ENCODE assay signal across 1 cellular context in the genomic region with DNA sequence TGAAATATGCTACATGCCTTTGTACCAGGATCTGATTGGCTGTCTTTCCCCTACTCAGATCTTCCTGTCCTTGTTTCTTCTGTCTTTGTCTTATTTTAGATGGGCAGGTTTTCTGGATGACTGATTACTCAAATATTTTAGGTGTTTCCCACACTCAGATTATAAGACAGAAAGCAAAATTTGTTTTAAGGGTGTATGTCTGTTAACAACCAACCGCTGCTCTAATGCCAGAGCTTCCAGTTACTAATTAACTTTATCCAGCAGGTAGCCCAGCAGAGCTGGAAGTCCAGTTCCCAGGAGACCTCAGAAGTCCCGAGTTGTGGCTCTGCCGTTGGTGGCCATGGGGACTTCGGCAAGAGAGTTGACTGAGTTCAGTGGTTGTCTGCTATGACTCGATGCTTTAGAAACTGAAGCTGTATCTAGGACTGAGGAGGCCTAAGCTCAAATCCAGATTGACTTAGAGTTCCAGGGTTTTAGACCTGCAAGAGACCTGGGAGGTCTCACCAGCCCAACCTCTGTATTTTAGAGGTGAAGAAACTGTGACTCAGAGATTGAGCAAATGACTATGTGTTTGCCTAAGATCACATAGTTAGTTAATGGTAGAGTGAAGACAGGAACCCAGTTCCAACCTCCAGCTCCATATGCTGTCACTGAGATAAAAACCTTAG.
TF ChIP-seq lines count a peak whose summit lies in the region.

No MANE protein-coding gene starts in this region.

TF ChIP-seq in HepG2, 621 proteins besides CTCF, POLR2A, EP300 and RAD21 (continued from another document and continues in another):
- TF ChIP-seq ZNF343 (CRISPR knock-in tag; IDR thresholded peaks at IDR 0.05) (no peak), NFAT5 (CRISPR knock-in tag; IDR thresholded peaks at IDR 0.05) (no peak), ZFY (CRISPR knock-in tag; IDR thresholded peaks at IDR 0.05) (no peak), TCF12 (IDR thresholded peaks at IDR 0.05) (no peak), TCF12 (CRISPR knock-in tag; IDR thresholded peaks at IDR 0.05) (no peak), ZNF766 (CRISPR knock-in tag; IDR thresholded peaks at IDR 0.05; ENCODE audit: borderline replicate concordance) (0 out of 2 replicates have a peak, but pooled peaks have one; percentile 17), RERE (CRISPR knock-in tag; IDR thresholded peaks at IDR 0.05; ENCODE audit: low read depth) (no peak; the same call in 1 of the 2 replicates), MED8 (CRISPR knock-in tag; IDR thresholded peaks at IDR 0.05; ENCODE audit: insufficient replicate concordance) (no peak), POLR2AphosphoS5 (IDR thresholded peaks at IDR 0.05; ENCODE audit: low read depth, low read length) (peak; percentile 82), LCORL (IDR thresholded peaks at IDR 0.05) (no peak), LCORL (CRISPR knock-in tag; IDR thresholded peaks at IDR 0.05) (peak; percentile 49), RCOR2 (CRISPR knock-in tag; IDR thresholded peaks at IDR 0.05) (no peak; the same call in 1 of the 2 replicates), FOXA1 (IDR thresholded peaks at IDR 0.05) (no peak), FOXA1 (CRISPR knock-in tag; IDR thresholded peaks at IDR 0.05) (peak; percentile 49), ZNF816 (CRISPR knock-in tag; IDR thresholded peaks at IDR 0.05; ENCODE audit: borderline replicate concordance) (no peak), HOXA3 (CRISPR knock-in tag; IDR thresholded peaks at IDR 0.05) (peak; percentile 6; the same call in 1 of the 2 replicates), HIC2 (CRISPR knock-in tag; IDR thresholded peaks at IDR 0.05; ENCODE audit: low read depth) (no peak), ZNF557 (CRISPR knock-in tag; IDR thresholded peaks at IDR 0.05) (peak; percentile 63; the same call in 1 of the 2 replicates), NCOA2 (CRISPR knock-in tag; IDR thresholded peaks at IDR 0.05) (peak; percentile 56; the same call in 1 of the 2 replicates), ZNF44 (CRISPR knock-in tag; IDR thresholded peaks at IDR 0.05) (no peak), KLF12 (CRISPR knock-in tag; IDR thresholded peaks at IDR 0.05; ENCODE audit: borderline replicate concordance) (no peak), TBX3 (IDR thresholded peaks at IDR 0.05; ENCODE audit: borderline replicate concordance) (no peak), MTA3 (CRISPR knock-in tag; IDR thresholded peaks at IDR 0.05) (no peak), ZNF501 (CRISPR knock-in tag; IDR thresholded peaks at IDR 0.05) (no peak; the same call in 1 of the 2 replicates), ZNF367 (CRISPR knock-in tag; IDR thresholded peaks at IDR 0.05; ENCODE audit: borderline replicate concordance) (no peak)
- TF ChIP-seq, protein P1, sequence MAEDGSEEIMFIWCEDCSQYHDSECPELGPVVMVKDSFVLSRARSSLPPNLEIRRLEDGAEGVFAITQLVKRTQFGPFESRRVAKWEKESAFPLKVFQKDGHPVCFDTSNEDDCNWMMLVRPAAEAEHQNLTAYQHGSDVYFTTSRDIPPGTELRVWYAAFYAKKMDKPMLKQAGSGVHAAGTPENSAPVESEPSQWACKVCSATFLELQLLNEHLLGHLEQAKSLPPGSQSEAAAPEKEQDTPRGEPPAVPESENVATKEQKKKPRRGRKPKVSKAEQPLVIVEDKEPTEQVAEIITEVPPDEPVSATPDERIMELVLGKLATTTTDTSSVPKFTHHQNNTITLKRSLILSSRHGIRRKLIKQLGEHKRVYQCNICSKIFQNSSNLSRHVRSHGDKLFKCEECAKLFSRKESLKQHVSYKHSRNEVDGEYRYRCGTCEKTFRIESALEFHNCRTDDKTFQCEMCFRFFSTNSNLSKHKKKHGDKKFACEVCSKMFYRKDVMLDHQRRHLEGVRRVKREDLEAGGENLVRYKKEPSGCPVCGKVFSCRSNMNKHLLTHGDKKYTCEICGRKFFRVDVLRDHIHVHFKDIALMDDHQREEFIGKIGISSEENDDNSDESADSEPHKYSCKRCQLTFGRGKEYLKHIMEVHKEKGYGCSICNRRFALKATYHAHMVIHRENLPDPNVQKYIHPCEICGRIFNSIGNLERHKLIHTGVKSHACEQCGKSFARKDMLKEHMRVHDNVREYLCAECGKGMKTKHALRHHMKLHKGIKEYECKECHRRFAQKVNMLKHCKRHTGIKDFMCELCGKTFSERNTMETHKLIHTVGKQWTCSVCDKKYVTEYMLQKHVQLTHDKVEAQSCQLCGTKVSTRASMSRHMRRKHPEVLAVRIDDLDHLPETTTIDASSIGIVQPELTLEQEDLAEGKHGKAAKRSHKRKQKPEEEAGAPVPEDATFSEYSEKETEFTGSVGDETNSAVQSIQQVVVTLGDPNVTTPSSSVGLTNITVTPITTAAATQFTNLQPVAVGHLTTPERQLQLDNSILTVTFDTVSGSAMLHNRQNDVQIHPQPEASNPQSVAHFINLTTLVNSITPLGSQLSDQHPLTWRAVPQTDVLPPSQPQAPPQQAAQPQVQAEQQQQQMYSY (CRISPR knock-in tag; IDR thresholded peaks at IDR 0.05) = no peak; the same call in 1 of the 2 replicates
- TF ChIP-seq, protein P2, sequence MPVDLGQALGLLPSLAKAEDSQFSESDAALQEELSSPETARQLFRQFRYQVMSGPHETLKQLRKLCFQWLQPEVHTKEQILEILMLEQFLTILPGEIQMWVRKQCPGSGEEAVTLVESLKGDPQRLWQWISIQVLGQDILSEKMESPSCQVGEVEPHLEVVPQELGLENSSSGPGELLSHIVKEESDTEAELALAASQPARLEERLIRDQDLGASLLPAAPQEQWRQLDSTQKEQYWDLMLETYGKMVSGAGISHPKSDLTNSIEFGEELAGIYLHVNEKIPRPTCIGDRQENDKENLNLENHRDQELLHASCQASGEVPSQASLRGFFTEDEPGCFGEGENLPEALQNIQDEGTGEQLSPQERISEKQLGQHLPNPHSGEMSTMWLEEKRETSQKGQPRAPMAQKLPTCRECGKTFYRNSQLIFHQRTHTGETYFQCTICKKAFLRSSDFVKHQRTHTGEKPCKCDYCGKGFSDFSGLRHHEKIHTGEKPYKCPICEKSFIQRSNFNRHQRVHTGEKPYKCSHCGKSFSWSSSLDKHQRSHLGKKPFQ (CRISPR knock-in tag; IDR thresholded peaks at IDR 0.05; ENCODE audit: insufficient replicate concordance) = no peak
- TF ChIP-seq, protein P3, sequence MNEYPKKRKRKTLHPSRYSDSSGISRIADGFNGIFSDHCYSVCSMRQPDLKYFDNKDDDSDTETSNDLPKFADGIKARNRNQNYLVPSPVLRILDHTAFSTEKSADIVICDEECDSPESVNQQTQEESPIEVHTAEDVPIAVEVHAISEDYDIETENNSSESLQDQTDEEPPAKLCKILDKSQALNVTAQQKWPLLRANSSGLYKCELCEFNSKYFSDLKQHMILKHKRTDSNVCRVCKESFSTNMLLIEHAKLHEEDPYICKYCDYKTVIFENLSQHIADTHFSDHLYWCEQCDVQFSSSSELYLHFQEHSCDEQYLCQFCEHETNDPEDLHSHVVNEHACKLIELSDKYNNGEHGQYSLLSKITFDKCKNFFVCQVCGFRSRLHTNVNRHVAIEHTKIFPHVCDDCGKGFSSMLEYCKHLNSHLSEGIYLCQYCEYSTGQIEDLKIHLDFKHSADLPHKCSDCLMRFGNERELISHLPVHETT (CRISPR knock-in tag; conservative IDR thresholded peaks at IDR 0.05) = peak; percentile 41; the same call in 1 of the 2 replicates
- TF ChIP-seq, protein P4, sequence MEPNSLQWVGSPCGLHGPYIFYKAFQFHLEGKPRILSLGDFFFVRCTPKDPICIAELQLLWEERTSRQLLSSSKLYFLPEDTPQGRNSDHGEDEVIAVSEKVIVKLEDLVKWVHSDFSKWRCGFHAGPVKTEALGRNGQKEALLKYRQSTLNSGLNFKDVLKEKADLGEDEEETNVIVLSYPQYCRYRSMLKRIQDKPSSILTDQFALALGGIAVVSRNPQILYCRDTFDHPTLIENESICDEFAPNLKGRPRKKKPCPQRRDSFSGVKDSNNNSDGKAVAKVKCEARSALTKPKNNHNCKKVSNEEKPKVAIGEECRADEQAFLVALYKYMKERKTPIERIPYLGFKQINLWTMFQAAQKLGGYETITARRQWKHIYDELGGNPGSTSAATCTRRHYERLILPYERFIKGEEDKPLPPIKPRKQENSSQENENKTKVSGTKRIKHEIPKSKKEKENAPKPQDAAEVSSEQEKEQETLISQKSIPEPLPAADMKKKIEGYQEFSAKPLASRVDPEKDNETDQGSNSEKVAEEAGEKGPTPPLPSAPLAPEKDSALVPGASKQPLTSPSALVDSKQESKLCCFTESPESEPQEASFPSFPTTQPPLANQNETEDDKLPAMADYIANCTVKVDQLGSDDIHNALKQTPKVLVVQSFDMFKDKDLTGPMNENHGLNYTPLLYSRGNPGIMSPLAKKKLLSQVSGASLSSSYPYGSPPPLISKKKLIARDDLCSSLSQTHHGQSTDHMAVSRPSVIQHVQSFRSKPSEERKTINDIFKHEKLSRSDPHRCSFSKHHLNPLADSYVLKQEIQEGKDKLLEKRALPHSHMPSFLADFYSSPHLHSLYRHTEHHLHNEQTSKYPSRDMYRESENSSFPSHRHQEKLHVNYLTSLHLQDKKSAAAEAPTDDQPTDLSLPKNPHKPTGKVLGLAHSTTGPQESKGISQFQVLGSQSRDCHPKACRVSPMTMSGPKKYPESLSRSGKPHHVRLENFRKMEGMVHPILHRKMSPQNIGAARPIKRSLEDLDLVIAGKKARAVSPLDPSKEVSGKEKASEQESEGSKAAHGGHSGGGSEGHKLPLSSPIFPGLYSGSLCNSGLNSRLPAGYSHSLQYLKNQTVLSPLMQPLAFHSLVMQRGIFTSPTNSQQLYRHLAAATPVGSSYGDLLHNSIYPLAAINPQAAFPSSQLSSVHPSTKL (CRISPR knock-in tag; IDR thresholded peaks at IDR 0.05) = peak; percentile 60; the same call in 1 of the 2 replicates
